In genomic region chr3:150376001-150376848, GRCh38 we compare ENCODE assay signal across 11 cellular contexts. TPM values are rescaled to one million over a fixed set of nuclear protein-coding genes. Genes with fewer than 3 reads are reported as not detected.
DNase-seq lines count a peak whose midpoint lies in the region; ATAC-seq and TF ChIP-seq lines count a peak whose summit lies in the region.
"Had no signal": no experiment of that assay in that cellular context is flagged by ENCODE, and none has a peak within 500 bp of the region (broad histone marks: within the 10 kb centered on the region; RNA-seq: fewer than 3 reads in every experiment).

No MANE protein-coding gene starts in this region.

- no peaks in the 10 kb centered on the region for H3K9me3 ChIP-seq in A673 (ENCODE audit: low read depth, low read length, poor library complexity, severe bottlenecking)
- H3K9me3 ChIP-seq in RWPE2 (ENCODE audit: severe bottlenecking): no peaks in the 10 kb centered on the region
- H3K9me3 ChIP-seq in gastroesophageal sphincter: no peaks in the 10 kb centered on the region
- no peaks in the 10 kb centered on the region for H3K9me3 ChIP-seq in CD8-positive, alpha-beta memory T cell (ENCODE audit: low read length)

- CTCF ChIA-PET in A673 (lab: Charles Lee): no interaction called here
- CTCF ChIA-PET in CD8-positive, alpha-beta memory T cell (lab: Charles Lee): no interaction called here
- CTCF ChIA-PET in activated CD8-positive, alpha-beta memory T cell treated with anti-CD3 and anti-CD28 coated beads, Interleukin-2, amount 10 ng/mL, durations not matched to agents 7 days and 5 days (lab: Charles Lee): interaction anchor here (1.1 kb wide), 1 partner anchor 9 kb away, joined by 3 read pairs; no protein-coding TSS in a partner anchor

- no peaks in the 10 kb centered on the region for H3K27me3 Mint-ChIP-seq in CD8-positive, alpha-beta memory T cell
- peaks cover 4% of the 10 kb centered on the region for H3K27me3 Mint-ChIP-seq in activated CD8-positive, alpha-beta memory T cell treated with anti-CD3 and anti-CD28 coated beads, Interleukin-2, amount 10 ng/mL, durations not matched to agents 7 days and 5 days

- H3K9me3 Mint-ChIP-seq in CD8-positive, alpha-beta memory T cell: peaks cover 0 to 1% (median 0%) of the 10 kb centered on the region in 5 donors
- no peaks in the 10 kb centered on the region for H3K9me3 Mint-ChIP-seq in activated CD8-positive, alpha-beta memory T cell treated with anti-CD3 and anti-CD28 coated beads, Interleukin-2, amount 10 ng/mL, durations not matched to agents 7 days and 5 days (ENCODE audit: low read depth)

- no peak for TF ChIP-seq POLR2A in gastroesophageal sphincter (IDR thresholded peaks at IDR 0.05)

- H3K27ac ChIP-seq in A673 (ENCODE audit: low read depth, low read length, poor library complexity, severe bottlenecking) (no peak overlapping the region), RWPE2 (ENCODE audit: poor library complexity, severe bottlenecking) (peak overlapping the region; percentile 11), gastroesophageal sphincter (no peak overlapping the region)
- no peak overlapping the region for H3K27ac ChIP-seq in CD8-positive, alpha-beta memory T cell (ENCODE audit: low read depth, low read length)

- POLR2A ChIA-PET in A673 (lab: Charles Lee; ENCODE audit: low non-redundant PET): no interaction called here
- POLR2A ChIA-PET in CD8-positive, alpha-beta memory T cell (lab: Charles Lee): no interaction called here

- H3K4me3 ChIP-seq in A673 (ENCODE audit: low read depth, low read length, poor library complexity, severe bottlenecking) (no peak overlapping the region), RWPE2 (ENCODE audit: severe bottlenecking) (no peak overlapping the region), gastroesophageal sphincter (no peak overlapping the region)
- H3K4me3 ChIP-seq in CD8-positive, alpha-beta memory T cell (ENCODE audit: low read length): no peak overlapping the region

- no peak for TF ChIP-seq EP300 in gastroesophageal sphincter (IDR thresholded peaks at IDR 0.05)

- H3K4me3 Mint-ChIP-seq in CD8-positive, alpha-beta memory T cell: no peak overlapping the region
- no peak overlapping the region for H3K4me3 Mint-ChIP-seq in activated CD8-positive, alpha-beta memory T cell treated with anti-CD3 and anti-CD28 coated beads, Interleukin-2, amount 10 ng/mL, durations not matched to agents 7 days and 5 days

- no peaks in the 10 kb centered on the region for H3K36me3 ChIP-seq in A673 (ENCODE audit: insufficient read depth, low read length, poor library complexity, severe bottlenecking)
- no peaks in the 10 kb centered on the region for H3K36me3 ChIP-seq in RWPE2 (ENCODE audit: low read depth)
- H3K36me3 ChIP-seq in gastroesophageal sphincter: no peaks in the 10 kb centered on the region
- no peaks in the 10 kb centered on the region for H3K36me3 ChIP-seq in CD8-positive, alpha-beta memory T cell (ENCODE audit: insufficient read depth, low read length)

- intact Hi-C loops in A673 (cut with micrococcal nuclease; ENCODE audit: unreplicated experiment): no loop called here

- H3K27me3 ChIP-seq in A673 (replicated peaks; ENCODE audit: insufficient read depth, low read depth, low read length, poor library complexity) (no peaks in the 10 kb centered on the region), RWPE2 (ENCODE audit: insufficient read depth, poor library complexity, severe bottlenecking) (no peaks in the 10 kb centered on the region), gastroesophageal sphincter (no peaks in the 10 kb centered on the region)
- no peaks in the 10 kb centered on the region for H3K27me3 ChIP-seq in CD8-positive, alpha-beta memory T cell (ENCODE audit: insufficient read depth, low read length, poor library complexity, severe bottlenecking)

- no peak for ATAC-seq in RWPE2 (ENCODE audit: low read depth)
- peak; percentile 43 for ATAC-seq in gastroesophageal sphincter
- no peak for ATAC-seq in activated CD8-positive, alpha-beta memory T cell treated with anti-CD3 and anti-CD28 coated beads, Interleukin-2, amount 10 ng/mL, durations not matched to agents 7 days and 5 days
- ATAC-seq in HG03469 (IDR thresholded peaks at IDR 0.05; ENCODE audit: unreplicated experiment): no peak

- 43 to 69% methylated on average over 2 of the region's 3 CpGs for WGBS in gastroesophageal sphincter (ENCODE audit: low coverage in 1 of 2), 2 donors

- H3K36me3 Mint-ChIP-seq in CD8-positive, alpha-beta memory T cell: no peaks in the 10 kb centered on the region
- no peaks in the 10 kb centered on the region for H3K36me3 Mint-ChIP-seq in activated CD8-positive, alpha-beta memory T cell treated with anti-CD3 and anti-CD28 coated beads, Interleukin-2, amount 10 ng/mL, durations not matched to agents 7 days and 5 days

- H3K4me1 Mint-ChIP-seq in CD8-positive, alpha-beta memory T cell: peaks cover 0 to 13% (median 12%) of the 10 kb centered on the region in 3 donors
- H3K4me1 Mint-ChIP-seq in activated CD8-positive, alpha-beta memory T cell treated with anti-CD3 and anti-CD28 coated beads, Interleukin-2, amount 10 ng/mL, durations not matched to agents 7 days and 5 days: peaks cover 10% of the 10 kb centered on the region

- H3K4me1 ChIP-seq in A673 (ENCODE audit: insufficient read depth, low read length, poor library complexity, severe bottlenecking) (peaks cover 30% of the 10 kb centered on the region), RWPE2 (ENCODE audit: insufficient read depth, poor library complexity, severe bottlenecking) (peaks cover 34% of the 10 kb centered on the region), gastroesophageal sphincter (peaks cover 0 to 20% (median 4%) of the 10 kb centered on the region in 3 donors)
- H3K4me1 ChIP-seq in CD8-positive, alpha-beta memory T cell (ENCODE audit: insufficient read depth, low read length): peaks cover 5% of the 10 kb centered on the region

- DNase-seq in A673 (ENCODE audit: low spot score) (peak; percentile 24), EH (ENCODE audit: low read depth) (peak; percentile 29), RWPE2 (ENCODE audit: low spot score) (no peak), SW480 (ENCODE audit: low spot score) (no peak)
- DNase-seq in CD8-positive, alpha-beta memory T cell: no peak
- DNase-seq in activated CD8-positive, alpha-beta memory T cell treated with anti-CD3 and anti-CD28 coated beads, Interleukin-2, amount 10 ng/mL, durations not matched to agents 7 days and 5 days: no peak
- DNase-seq: activated CD4-positive, alpha-beta T cell treated with anti-CD3 and anti-CD28 coated beads for 4 hours; activated naive CD4-positive, alpha-beta T cell treated with anti-CD3 and anti-CD28 coated beads, Interleukin-2, amount 50 U/mL, for 16 hours; kidney glomerular epithelial cell had no signal

- no TSS peak for BruUV-seq in A673 (replicated peaks; lab: Mats Ljungman, UMichigan)

- TF ChIP-seq CTCF in A673 (conservative IDR thresholded peaks at IDR 0.05; ENCODE audit: low read depth, low read length) (no peak), RWPE2 (IDR thresholded peaks at IDR 0.05; ENCODE audit: poor library complexity, severe bottlenecking) (no peak), gastroesophageal sphincter (IDR thresholded peaks at IDR 0.05) (no peak)

- H3K27ac Mint-ChIP-seq in CD8-positive, alpha-beta memory T cell: no peak overlapping the region
- no peak overlapping the region for H3K27ac Mint-ChIP-seq in activated CD8-positive, alpha-beta memory T cell treated with anti-CD3 and anti-CD28 coated beads, Interleukin-2, amount 10 ng/mL, durations not matched to agents 7 days and 5 days

RNA-seq across cellular contexts. Expression of gene TSC22D2, which starts 31.9 kb away (rescaled TPM):
- total RNA-seq in A673 (2021) (28.8 and 28.9 TPM in 2 replicates), gastroesophageal sphincter (10 to 100 TPM; 15.4 to 30.0 (median 26.0) TPM)
- 10 to 100 TPM; 20.9 to 22.3 TPM for total RNA-seq in CD8-positive, alpha-beta memory T cell
- 11.9 TPM for polyA plus RNA-seq in CD8-positive, alpha-beta memory T cell
- 1 to 10 TPM; 8.5 to 10.0 TPM for total RNA-seq in activated CD8-positive, alpha-beta memory T cell treated with anti-CD3 and anti-CD28 coated beads, Interleukin-2, amount 10 ng/mL, durations not matched to agents 7 days and 5 days

Comparison
In these comparisons a context has a peak if more than half of its experiments do, and no peak if none do; other contexts are left out.
1. DNase-seq: peak in A673 (single experiment) and EH (single experiment); none in RWPE2 (single experiment), CD8-positive, alpha-beta memory T cell (0 of 5), activated CD8-positive, alpha-beta memory T cell treated with anti-CD3 and anti-CD28 coated beads, Interleukin-2, amount 10 ng/mL, durations not matched to agents 7 days and 5 days (single experiment) and SW480 (single experiment).